17 cellular contexts compared by ENCODE assay signal in the genomic region with DNA sequence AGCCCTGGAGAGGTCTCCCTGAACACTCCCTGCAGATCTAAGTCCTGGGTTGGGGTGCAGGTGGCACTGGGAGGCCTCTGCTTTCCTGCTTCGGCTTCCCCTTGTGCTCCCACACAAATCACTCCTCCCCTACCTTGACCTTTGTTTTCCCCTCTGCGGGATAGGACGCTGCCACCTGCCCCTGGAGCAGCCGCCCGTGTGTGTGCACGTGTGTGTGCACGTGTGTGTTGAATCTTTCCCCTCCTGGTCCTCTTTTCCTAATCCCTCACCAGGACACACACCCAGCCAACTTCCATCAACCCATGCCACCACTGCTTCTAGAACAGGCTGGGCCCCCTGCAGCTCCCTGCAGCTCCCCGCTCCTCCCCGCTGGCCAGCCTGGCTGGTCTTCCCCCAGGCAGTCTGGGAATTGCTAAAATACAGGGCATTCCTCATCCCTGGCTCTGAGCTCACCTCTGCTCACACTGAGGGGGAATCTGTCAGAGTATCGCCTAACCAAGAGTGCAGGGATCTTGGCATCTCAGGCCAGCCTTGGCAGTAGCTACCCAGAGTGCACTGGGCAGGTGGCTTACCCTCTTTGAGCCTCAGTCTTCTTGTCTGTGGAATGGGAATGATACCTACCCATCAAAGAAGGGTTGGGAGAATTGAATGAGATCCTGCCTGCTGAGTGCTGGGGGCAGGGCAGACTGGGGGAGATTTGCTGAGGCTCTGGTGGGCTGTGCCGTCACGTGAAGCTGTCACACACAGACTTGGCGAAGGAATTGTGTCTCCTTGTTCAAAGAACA.
"Had no signal": no experiment of that assay in that cellular context is flagged by ENCODE, and none has a peak within 500 bp of the region (broad histone marks: within the 10 kb centered on the region; RNA-seq: fewer than 3 reads in every experiment).

No MANE protein-coding gene starts in this region.

- H3K27me3 Mint-ChIP-seq: activated CD4-positive, alpha-beta T cell treated with anti-CD3 and anti-CD28 coated beads for 36 hours; activated naive CD8-positive, alpha-beta T cell treated with anti-CD3 and anti-CD28 coated beads, Interleukin-2, amount 10 ng/mL, durations not matched to agents 7 days and 5 days had no signal

- H3K4me1 ChIP-seq: foreskin keratinocyte had no signal

- H3K27ac Mint-ChIP-seq: activated B cell treated with CpG ODN at 0.5 μM for 24 hours; activated CD4-positive, alpha-beta T cell treated with anti-CD3 and anti-CD28 coated beads for 36 hours; activated naive CD4-positive, alpha-beta T cell treated with anti-CD3 and anti-CD28 coated beads for 36 hours; activated naive CD8-positive, alpha-beta T cell treated with anti-CD3 and anti-CD28 coated beads, Interleukin-2, amount 10 ng/mL, durations not matched to agents 7 days and 5 days; natural killer cell had no signal

- H3K27ac ChIP-seq: foreskin keratinocyte, transverse colon, vagina had no signal

- DNase-seq: activated B cell treated with CpG ODN at 0.5 μM for 24 hours; activated CD4-positive, alpha-beta T cell treated with anti-CD3 and anti-CD28 coated beads for 36 hours; activated CD4-positive, alpha-beta T cell treated with anti-CD3 and anti-CD28 coated beads, Interleukin-2, amount 50 U/mL, for 48 hours; activated CD8-positive, alpha-beta memory T cell treated with anti-CD3 and anti-CD28 coated beads, Interleukin-2, amount 50 U/mL, for 48 hours; activated naive CD4-positive, alpha-beta T cell treated with anti-CD3 and anti-CD28 coated beads for 36 hours; activated naive CD8-positive, alpha-beta T cell treated with anti-CD3 and anti-CD28 coated beads, Interleukin-2, amount 10 ng/mL, durations not matched to agents 7 days and 5 days; activated T-cell treated with anti-CD3 and anti-CD28 coated beads, Interleukin-2, amount 50 U/mL, for 4 hours; amniotic stem cell; cortex of kidney; foreskin keratinocyte; natural killer cell; stimulated activated CD4-positive, alpha-beta T cell treated with anti-CD3 and anti-CD28 coated beads, Interleukin-1b, Interleukin-23, amount 100 ng/mL, for 48 hours; T-helper 9 cell; transverse colon had no signal

- ATAC-seq: activated CD4-positive, alpha-beta T cell treated with anti-CD3 and anti-CD28 coated beads for 36 hours; activated T-cell treated with anti-CD3 and anti-CD28 coated beads, Interleukin-2, amount 50 U/mL, for 4 hours; foreskin keratinocyte; left lobe of liver; natural killer cell had no signal

- H3K4me1 Mint-ChIP-seq: activated B cell treated with CpG ODN at 0.5 μM for 24 hours; activated CD4-positive, alpha-beta T cell treated with anti-CD3 and anti-CD28 coated beads for 36 hours; activated naive CD8-positive, alpha-beta T cell treated with anti-CD3 and anti-CD28 coated beads, Interleukin-2, amount 10 ng/mL, durations not matched to agents 7 days and 5 days; natural killer cell had no signal

- H3K4me3 ChIP-seq: lung, transverse colon, vagina had no signal

- H3K27me3 ChIP-seq: foreskin keratinocyte, transverse colon, vagina had no signal

- H3K36me3 ChIP-seq: transverse colon, vagina had no signal

- H3K4me3 Mint-ChIP-seq: activated B cell treated with CpG ODN at 0.5 μM for 24 hours; activated CD4-positive, alpha-beta T cell treated with anti-CD3 and anti-CD28 coated beads for 36 hours; activated naive CD4-positive, alpha-beta T cell treated with anti-CD3 and anti-CD28 coated beads for 36 hours; activated naive CD8-positive, alpha-beta T cell treated with anti-CD3 and anti-CD28 coated beads, Interleukin-2, amount 10 ng/mL, durations not matched to agents 7 days and 5 days; activated T-cell treated with anti-CD3 and anti-CD28 coated beads, Interleukin-2, amount 50 U/mL, for 4 hours; natural killer cell had no signal
